In the genomic region with DNA sequence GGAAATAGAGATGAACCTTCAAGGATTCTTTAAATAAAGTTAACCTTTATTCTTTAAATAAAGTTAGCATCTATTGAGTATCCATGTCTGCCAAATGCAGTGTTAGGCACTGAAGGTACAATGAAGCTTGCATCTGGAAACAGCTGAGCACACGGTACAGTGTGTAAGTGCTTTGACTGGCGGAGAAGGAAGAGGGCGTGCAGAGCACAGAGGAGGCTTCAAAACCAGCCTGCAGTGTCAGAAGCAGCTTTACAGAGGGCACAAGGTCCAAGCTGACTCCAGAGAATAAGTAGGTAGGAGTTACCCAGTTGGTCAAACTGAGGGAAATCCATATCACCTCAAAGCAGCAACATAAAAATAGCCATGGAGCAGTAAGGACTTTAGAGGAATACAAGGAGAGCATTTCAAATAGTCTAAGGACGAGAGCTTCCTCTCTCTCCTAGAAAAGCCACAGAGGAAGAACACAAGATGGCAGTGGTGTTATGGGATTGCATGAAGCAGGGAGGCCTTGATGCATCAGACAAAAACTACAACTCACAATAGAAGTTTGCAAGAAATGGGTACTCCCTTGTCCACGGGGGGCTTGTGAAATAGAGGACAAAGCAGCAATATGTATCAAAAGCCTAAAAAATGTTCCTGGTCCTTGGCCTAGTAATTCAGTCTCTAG, we compare ENCODE assay signal across 12 cellular contexts.
DNase-seq lines count a peak whose midpoint lies in the region; TF ChIP-seq lines count a peak whose summit lies in the region.
"Had no signal": no experiment of that assay in that cellular context is flagged by ENCODE, and none has a peak within 500 bp of the region (broad histone marks: within the 10 kb centered on the region; RNA-seq: fewer than 3 reads in every experiment).

No MANE protein-coding gene starts in this region.

- H3K4me3 ChIP-seq in epithelial cell of proximal tubule (ENCODE audit: low read depth, low read length) = no peak overlapping the region
- H3K4me3 ChIP-seq: HAP-1, transverse colon had no signal

- TF ChIP-seq CTCF in epithelial cell of proximal tubule (conservative IDR thresholded peaks at IDR 0.05; ENCODE audit: low read depth, low read length) = peak; percentile 89
- TF ChIP-seq CTCF in osteocyte (IDR thresholded peaks at IDR 0.05) = peak; percentile 39

- no peak overlapping the region for H3K4me3 Mint-ChIP-seq in osteocyte (ENCODE audit: unreplicated experiment)

- H3K36me3 Mint-ChIP-seq in osteocyte (ENCODE audit: unreplicated experiment) = no peaks in the 10 kb centered on the region

- no peak overlapping the region for H3K27ac Mint-ChIP-seq in osteocyte (ENCODE audit: unreplicated experiment)

- CTCF ChIA-PET in HEK293T (lab: Yijun Ruan, JAX) = interaction anchor here (1.0 kb wide), 1 partner anchor 137 kb away, joined by 4 read pairs; no protein-coding TSS in a partner anchor

- H3K27me3 Mint-ChIP-seq in osteocyte (ENCODE audit: unreplicated experiment) = no peaks in the 10 kb centered on the region

- DNase-seq in DMS 273 (lab: John Stamatoyannopoulos, UW; ENCODE audit: unreplicated experiment) (peak; percentile 22), DMS 273 treated with DMSO at 0.1 percent for 48 hours (lab: John Stamatoyannopoulos, UW) (no peak), NCI-H526 treated with DMSO at 0.1 percent for 48 hours (lab: John Stamatoyannopoulos, UW) (peak; percentile 19), epithelial cell of proximal tubule (ENCODE audit: low read depth) (no peak), osteocyte (ENCODE audit: extremely low spot score, unreplicated experiment) (no peak), HEK293T (ENCODE audit: extremely low spot score) (no peak), T-helper 1 cell (no peak), NCI-H446 (lab: John Stamatoyannopoulos, UW) (no peak)
- DNase-seq: erythroblast, retina, transverse colon had no signal

- POLR2A ChIA-PET in HEK293T (lab: Yijun Ruan, JAX) = no interaction called here

- no peaks in the 10 kb centered on the region for H3K9me3 Mint-ChIP-seq in osteocyte (ENCODE audit: unreplicated experiment)

- no peaks in the 10 kb centered on the region for H3K4me1 Mint-ChIP-seq in osteocyte (ENCODE audit: unreplicated experiment)

TF ChIP-seq in HEK293T, 16 proteins besides CTCF, POLR2A, EP300 and RAD21:
- TF ChIP-seq FOXA1 (IDR thresholded peaks at IDR 0.05) (no peak), CTBP1 (IDR thresholded peaks at IDR 0.05; ENCODE audit: borderline replicate concordance) (no peak), FOXM1 (IDR thresholded peaks at IDR 0.05; ENCODE audit: borderline replicate concordance) (no peak), SP1 (IDR thresholded peaks at IDR 0.05) (no peak), SUZ12 (IDR thresholded peaks at IDR 0.05) (no peak), L3MBTL2 (conservative IDR thresholded peaks at IDR 0.05) (no peak), LEF1 (IDR thresholded peaks at IDR 0.05; ENCODE audit: borderline replicate concordance) (no peak), BHLHE40 (IDR thresholded peaks at IDR 0.05; ENCODE audit: borderline replicate concordance) (no peak), ZNF384 (IDR thresholded peaks at IDR 0.05) (no peak), ARNT (IDR thresholded peaks at IDR 0.05) (no peak), NFRKB (IDR thresholded peaks at IDR 0.05) (no peak), TARDBP (IDR thresholded peaks at IDR 0.05) (no peak), FOXK2 (IDR thresholded peaks at IDR 0.05) (no peak), HDGF (IDR thresholded peaks at IDR 0.05; ENCODE audit: borderline replicate concordance) (no peak), ELF4 (IDR thresholded peaks at IDR 0.05) (no peak)
- TF ChIP-seq, protein P1, sequence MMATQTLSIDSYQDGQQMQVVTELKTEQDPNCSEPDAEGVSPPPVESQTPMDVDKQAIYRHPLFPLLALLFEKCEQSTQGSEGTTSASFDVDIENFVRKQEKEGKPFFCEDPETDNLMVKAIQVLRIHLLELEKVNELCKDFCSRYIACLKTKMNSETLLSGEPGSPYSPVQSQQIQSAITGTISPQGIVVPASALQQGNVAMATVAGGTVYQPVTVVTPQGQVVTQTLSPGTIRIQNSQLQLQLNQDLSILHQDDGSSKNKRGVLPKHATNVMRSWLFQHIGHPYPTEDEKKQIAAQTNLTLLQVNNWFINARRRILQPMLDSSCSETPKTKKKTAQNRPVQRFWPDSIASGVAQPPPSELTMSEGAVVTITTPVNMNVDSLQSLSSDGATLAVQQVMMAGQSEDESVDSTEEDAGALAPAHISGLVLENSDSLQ (IDR thresholded peaks at IDR 0.05) = no peak
TF ChIP-seq in HEK293T: peak in this region for 0.

Comparison
In these comparisons a context has a peak if more than half of its experiments do, and no peak if none do; other contexts are left out.
1. DNase-seq: peak in DMS 273 (single experiment) and NCI-H526 treated with DMSO at 0.1 percent for 48 hours (single experiment); none in DMS 273 treated with DMSO at 0.1 percent for 48 hours (single experiment), epithelial cell of proximal tubule (single experiment), osteocyte (single experiment), HEK293T (single experiment), T-helper 1 cell (0 of 5) and NCI-H446 (0 of 2).